18 cellular contexts compared by ENCODE assay signal in the genomic region with DNA sequence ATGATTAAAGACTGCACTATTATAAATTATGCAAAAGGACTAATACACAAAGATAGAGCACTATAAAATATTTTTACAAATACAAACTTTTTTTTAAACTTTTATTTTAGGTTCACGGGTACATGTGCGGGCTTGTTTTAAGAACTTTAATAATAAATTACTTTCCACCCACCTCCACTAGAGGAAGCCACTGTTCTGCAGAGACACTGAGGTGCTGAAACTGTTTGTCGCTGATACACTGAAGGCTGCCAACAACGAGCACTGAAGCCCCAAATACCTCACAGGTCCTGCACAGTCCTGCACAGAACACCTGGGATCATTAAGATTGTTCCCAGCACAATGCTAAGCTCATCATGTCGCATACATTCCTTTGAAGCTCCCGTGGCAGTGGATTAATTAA. TPM values are rescaled to one million over a fixed set of nuclear protein-coding genes. Genes with fewer than 3 reads are reported as not detected.
DNase-seq lines count a peak whose midpoint lies in the region; ATAC-seq and TF ChIP-seq lines count a peak whose summit lies in the region.
"Had no signal": no experiment of that assay in that cellular context is flagged by ENCODE, and none has a peak within 500 bp of the region (broad histone marks: within the 10 kb centered on the region; RNA-seq: fewer than 3 reads in every experiment).

No MANE protein-coding gene starts in this region.

- CTCF ChIA-PET in activated CD4-positive, alpha-beta T cell treated with anti-CD3 and anti-CD28 coated beads for 36 hours (lab: Charles Lee), result interaction anchor here (0.7 to 1.0 kb wide), 2 partner anchors 16 to 148 kb away, joined by 3 to 4 read pairs; no protein-coding TSS in a partner anchor

- intact Hi-C loops in activated CD4-positive, alpha-beta T cell treated with anti-CD3 and anti-CD28 coated beads for 36 hours (cut with DNase I, micrococcal nuclease), result loop anchor here in 1 of 2 experiments (2.0 kb wide), 1 partner anchor 16 kb away; no protein-coding TSS in a partner anchor
- intact Hi-C loops in sciatic nerve (cut with DNase I), result no loop called here

- H3K27me3 Mint-ChIP-seq in activated CD4-positive, alpha-beta T cell treated with anti-CD3 and anti-CD28 coated beads for 36 hours, result no peaks in the 10 kb centered on the region
- H3K27me3 Mint-ChIP-seq: CD4-positive, CD25-positive, alpha-beta regulatory T cell had no signal

- no peak overlapping the region for H3K4me3 Mint-ChIP-seq in activated CD4-positive, alpha-beta T cell treated with anti-CD3 and anti-CD28 coated beads for 36 hours
- H3K4me3 Mint-ChIP-seq: CD4-positive, CD25-positive, alpha-beta regulatory T cell had no signal

- no peak overlapping the region for H3K4me3 ChIP-seq in LNCaP clone FGC (ENCODE audit: low read depth, low read length)
- H3K4me3 ChIP-seq: SJCRH30 had no signal

- ATAC-seq in activated CD4-positive, alpha-beta T cell treated with anti-CD3 and anti-CD28 coated beads for 36 hours, result peak; percentile 40
- no peak for ATAC-seq in sciatic nerve

- no peaks in the 10 kb centered on the region for H3K9me3 Mint-ChIP-seq in activated CD4-positive, alpha-beta T cell treated with anti-CD3 and anti-CD28 coated beads for 36 hours (ENCODE audit: low read depth)
- H3K9me3 Mint-ChIP-seq: CD4-positive, CD25-positive, alpha-beta regulatory T cell had no signal

- H3K27ac ChIP-seq in C4-2B, result no peak overlapping the region
- H3K27ac ChIP-seq: KMS-11, RWPE1, SJCRH30 had no signal

- TF ChIP-seq CTCF in C4-2B (conservative IDR thresholded peaks at IDR 0.05), result peak; percentile 33
- 0 out of 2 replicates have a peak, but pooled peaks have one; percentile 13 for TF ChIP-seq CTCF in LNCaP clone FGC (IDR thresholded peaks at IDR 0.05; ENCODE audit: control insufficient read depth, extremely low read depth, insufficient read depth)

- in situ Hi-C loops in ACHN (cut with HindIII; ENCODE audit: low pct_ligation_motif_present, low pct_unique_long_range_greater_than_20kb, low sequenced_read_pairs), result no loop called here

- no peak for DNase-seq in activated CD4-positive, alpha-beta T cell treated with anti-CD3 and anti-CD28 coated beads for 36 hours
- no peak for DNase-seq in activated CD4-positive, alpha-beta T cell treated with anti-CD3 and anti-CD28 coated beads for 1 hour
- no peak for DNase-seq in LNCaP clone FGC (ENCODE audit: low read depth)
- peak; percentile 10 for DNase-seq in astrocyte of the hippocampus (ENCODE audit: low read depth, low spot score)
- no peak for DNase-seq in stimulated activated CD4-positive, alpha-beta T cell treated with anti-CD3 and anti-CD28 coated beads, Interleukin-4, amount 100 ng/mL, for 1 hour
- no peak for DNase-seq in ACHN
- DNase-seq in sciatic nerve (ENCODE audit: low spot score), result no peak
- DNase-seq: 8988T, DMS79 treated with DMSO at 0.1 percent for 48 hours, GDM1, NCI-H1417, NCI-H1930, NCI-H510A, SJCRH30 had no signal

- peaks cover 10% of the 10 kb centered on the region for H3K4me1 Mint-ChIP-seq in activated CD4-positive, alpha-beta T cell treated with anti-CD3 and anti-CD28 coated beads for 36 hours

- H3K27ac Mint-ChIP-seq in activated CD4-positive, alpha-beta T cell treated with anti-CD3 and anti-CD28 coated beads for 36 hours, result no peak overlapping the region

- POLR2A ChIA-PET in activated CD4-positive, alpha-beta T cell treated with anti-CD3 and anti-CD28 coated beads for 36 hours (lab: Charles Lee), result no interaction called here

- peaks cover 32% of the 10 kb centered on the region for H3K36me3 Mint-ChIP-seq in activated CD4-positive, alpha-beta T cell treated with anti-CD3 and anti-CD28 coated beads for 36 hours (ENCODE audit: low read depth)

RNA-seq across cellular contexts. Expression of gene COA6, which starts 19.9 kb away (rescaled TPM):
- total RNA-seq in activated CD4-positive, alpha-beta T cell treated with anti-CD3 and anti-CD28 coated beads for 36 hours, result 10 to 100 TPM; 56.5 to 69.5 TPM
- 13.4 TPM for total RNA-seq in sciatic nerve
